8 cellular contexts compared by ENCODE assay signal in the genomic region with DNA sequence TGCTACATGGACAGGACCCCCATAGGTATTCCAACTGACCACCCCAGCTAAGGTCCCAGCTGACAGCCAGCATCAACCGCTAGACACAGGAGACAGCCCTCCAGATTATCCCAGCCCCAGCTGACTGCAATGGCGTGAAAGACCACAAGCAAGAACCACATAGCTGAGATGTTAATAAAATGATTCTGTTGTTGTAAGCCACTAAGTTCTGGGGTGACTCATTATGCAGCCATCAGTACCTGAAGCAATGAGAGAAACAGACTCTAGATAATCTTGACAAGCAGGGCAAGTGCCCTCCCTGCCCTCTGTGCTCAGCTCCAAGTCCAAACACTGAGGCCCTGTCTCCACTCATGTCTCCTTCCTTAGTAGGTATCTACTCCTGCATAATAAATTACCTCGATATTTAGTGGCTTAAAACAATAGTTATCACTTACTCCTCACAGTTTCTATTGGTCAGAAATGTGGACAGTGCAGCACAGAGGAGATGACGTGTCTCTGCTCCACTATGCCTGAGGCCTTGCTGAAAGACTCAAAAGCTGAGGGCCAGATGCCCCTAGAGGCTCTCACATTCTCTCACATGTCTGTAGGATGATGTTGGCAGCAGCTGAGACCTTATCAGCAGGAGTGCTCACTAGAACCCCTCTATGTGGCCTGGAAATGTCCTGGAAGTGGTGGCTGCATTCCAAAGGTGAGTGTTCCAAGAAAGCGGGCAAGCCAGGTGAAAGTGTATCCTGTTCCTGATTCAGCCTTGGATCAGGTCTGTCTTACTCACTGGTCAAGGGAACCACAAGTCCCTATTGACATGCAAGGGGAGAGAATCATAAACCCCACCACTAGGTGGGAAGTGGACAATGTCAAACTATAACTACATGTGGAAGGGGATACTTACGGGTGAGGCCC. TPM values are rescaled to one million over a fixed set of nuclear protein-coding genes. Genes with fewer than 3 reads are reported as not detected.
DNase-seq lines count a peak whose midpoint lies in the region; ATAC-seq and TF ChIP-seq lines count a peak whose summit lies in the region.

No MANE protein-coding gene starts in this region.

- peaks cover 89% of the 10 kb centered on the region for H3K4me1 ChIP-seq in suprapubic skin

- peak overlapping the region; percentile 95 for H3K4me3 ChIP-seq in suprapubic skin

- WGBS in suprapubic skin: 60% methylated on average over 6 of the region's 6 CpGs

- H3K27ac Mint-ChIP-seq in activated T-helper 17 cell treated with anti-CD3 and anti-CD28 coated beads, Interleukin-2, amount 50 U/mL, for 72 hours: peak overlapping the region; percentile 39

- peak overlapping the region; percentile 83 for H3K4me3 Mint-ChIP-seq in activated T-cell treated with anti-CD3 and anti-CD28 coated beads, Interleukin-2, amount 50 U/mL, for 4 hours
- H3K4me3 Mint-ChIP-seq in activated T-helper 17 cell treated with anti-CD3 and anti-CD28 coated beads, Interleukin-2, amount 50 U/mL, for 72 hours: peak overlapping the region; percentile 89

- TF ChIP-seq CTCF in suprapubic skin (IDR thresholded peaks at IDR 0.05) (no peak), GM13977 (IDR thresholded peaks at IDR 0.05; ENCODE audit: extremely low read depth, insufficient read depth, missing control alignments) (no peak)

- no peak for DNase-seq in activated T-cell treated with anti-CD3 and anti-CD28 coated beads, Interleukin-2, amount 50 U/mL, for 4 hours
- DNase-seq in activated T-cell treated with anti-CD3 and anti-CD28 coated beads for 4 hours (no peak), glomerular visceral epithelial cell (ENCODE audit: extremely low spot score) (peak; percentile 78), suprapubic skin (ENCODE audit: low spot score in 2 of 2) (no peak), NCI-H2107 treated with DMSO at 0.1 percent for 48 hours (lab: John Stamatoyannopoulos, UW; ENCODE audit: unreplicated experiment) (no peak), SKM-1 (lab: John Stamatoyannopoulos, UW; ENCODE audit: unreplicated experiment) (no peak), GM13977 (ENCODE audit: low spot score) (no peak)

- peaks cover 10% of the 10 kb centered on the region for H3K36me3 ChIP-seq in suprapubic skin

- peaks cover 18% of the 10 kb centered on the region for H3K36me3 Mint-ChIP-seq in activated T-cell treated with anti-CD3 and anti-CD28 coated beads, Interleukin-2, amount 50 U/mL, for 4 hours (ENCODE audit: insufficient read depth)
- H3K36me3 Mint-ChIP-seq in activated T-helper 17 cell treated with anti-CD3 and anti-CD28 coated beads, Interleukin-2, amount 50 U/mL, for 72 hours (ENCODE audit: low read depth): peaks cover 94% of the 10 kb centered on the region

- no peaks in the 10 kb centered on the region for H3K27me3 Mint-ChIP-seq in activated T-cell treated with anti-CD3 and anti-CD28 coated beads, Interleukin-2, amount 50 U/mL, for 4 hours (ENCODE audit: low read depth)
- H3K27me3 Mint-ChIP-seq in activated T-helper 17 cell treated with anti-CD3 and anti-CD28 coated beads, Interleukin-2, amount 50 U/mL, for 72 hours: no peaks in the 10 kb centered on the region

- H3K9me3 ChIP-seq in suprapubic skin: no peaks in the 10 kb centered on the region

- H3K27me3 ChIP-seq in suprapubic skin: no peaks in the 10 kb centered on the region

- no peak for TF ChIP-seq EP300 in suprapubic skin (IDR thresholded peaks at IDR 0.05)

- H3K27ac ChIP-seq in suprapubic skin: peak overlapping the region; percentile 99

- H3K9me3 Mint-ChIP-seq in activated T-cell treated with anti-CD3 and anti-CD28 coated beads, Interleukin-2, amount 50 U/mL, for 4 hours: no peaks in the 10 kb centered on the region
- H3K9me3 Mint-ChIP-seq in activated T-helper 17 cell treated with anti-CD3 and anti-CD28 coated beads, Interleukin-2, amount 50 U/mL, for 72 hours: no peaks in the 10 kb centered on the region

- in situ Hi-C loops in GM13977 (cut with MboI; ENCODE audit: low pct_unique_long_range_greater_than_20kb, low sequenced_read_pairs, unreplicated experiment): no loop called here

- no peak for TF ChIP-seq POLR2A in suprapubic skin (IDR thresholded peaks at IDR 0.05)

- H3K4me1 Mint-ChIP-seq in activated T-cell treated with anti-CD3 and anti-CD28 coated beads, Interleukin-2, amount 50 U/mL, for 4 hours (ENCODE audit: low read depth): peaks cover 84% of the 10 kb centered on the region
- H3K4me1 Mint-ChIP-seq in activated T-helper 17 cell treated with anti-CD3 and anti-CD28 coated beads, Interleukin-2, amount 50 U/mL, for 72 hours: peaks cover 60% of the 10 kb centered on the region

- no peak for ATAC-seq in activated T-cell treated with anti-CD3 and anti-CD28 coated beads, Interleukin-2, amount 50 U/mL, for 4 hours
- peak; percentile 11 for ATAC-seq in activated T-helper 17 cell treated with anti-CD3 and anti-CD28 coated beads, Interleukin-2, amount 50 U/mL, for 72 hours (replicated peaks)

RNA-seq across cellular contexts. Expression of a gene that starts 2.5 kb away (rescaled TPM):
- total RNA-seq in activated T-cell treated with anti-CD3 and anti-CD28 coated beads, Interleukin-2, amount 50 U/mL, for 4 hours: 10 to 100 TPM; 76.8 to 89.3 (median 85.0) TPM
- total RNA-seq in activated T-helper 17 cell treated with anti-CD3 and anti-CD28 coated beads, Interleukin-2, amount 50 U/mL, for 72 hours: 100 to 1,000 TPM; 170 to 308 TPM
- total RNA-seq in suprapubic skin: 100 to 1,000 TPM; 122 to 137 (median 125) TPM
